Comparison of ENCODE assay signal across 9 cellular contexts in genomic region chr18:69400976-69401474, GRCh38. TPM values are rescaled to one million over a fixed set of nuclear protein-coding genes. Genes with fewer than 3 reads are reported as not detected.
DNase-seq lines count a peak whose midpoint lies in the region; ATAC-seq and TF ChIP-seq lines count a peak whose summit lies in the region.
"Had no signal": no experiment of that assay in that cellular context is flagged by ENCODE, and none has a peak within 500 bp of the region (broad histone marks: within the 10 kb centered on the region; RNA-seq: fewer than 3 reads in every experiment).

No MANE protein-coding gene starts in this region.

- intact Hi-C loops in Calu3 (cut with micrococcal nuclease; ENCODE audit: unreplicated experiment), result no loop called here

- H3K27me3 Mint-ChIP-seq in Calu3 (ENCODE audit: unreplicated experiment), result no peaks in the 10 kb centered on the region

- H2BK120ac ChIP-seq in neuronal stem cell (ENCODE audit: low read depth, low read length), result no peak overlapping the region

- peaks cover 5% of the 10 kb centered on the region for H3K36me3 Mint-ChIP-seq in Calu3 (ENCODE audit: insufficient read depth, unreplicated experiment)

- H3K4me3 Mint-ChIP-seq in Calu3 (ENCODE audit: low read depth, unreplicated experiment), result no peak overlapping the region

- peak overlapping the region; percentile 98 for H2AFZ ChIP-seq in neuronal stem cell (ENCODE audit: low read length)

- H3K4me1 Mint-ChIP-seq in Calu3 (ENCODE audit: low read depth, unreplicated experiment), result no peaks in the 10 kb centered on the region

- no peak overlapping the region for H3K14ac ChIP-seq in neuronal stem cell (ENCODE audit: low read length)

- no peak overlapping the region for H3K27ac Mint-ChIP-seq in Calu3 (ENCODE audit: unreplicated experiment)

- DNase-seq in G401 (ENCODE audit: low spot score), result peak; percentile 43
- peak; percentile 80 for DNase-seq in NCI-H69 (lab: John Stamatoyannopoulos, UW)
- peak; percentile 42 for DNase-seq in fibroblast of gingiva (ENCODE audit: low read depth)
- DNase-seq in neuronal stem cell (ENCODE audit: low spot score), result peak; percentile 27
- no peak for DNase-seq in activated CD4-positive, CD25-positive, alpha-beta regulatory T cell (lab: John Stamatoyannopoulos, UW)
- no peak for DNase-seq in Calu3
- no peak for DNase-seq in UCSD-AML1 (lab: John Stamatoyannopoulos, UW; ENCODE audit: unreplicated experiment)

- in situ Hi-C loops in G401 (cut with HindIII; ENCODE audit: low sequenced_read_pairs), result no loop called here

- peaks cover 0 to 11% of the 10 kb centered on the region in 2 donors for H3K4me1 ChIP-seq in neuronal stem cell (ENCODE audit: control insufficient read depth in 2 of 2, insufficient read depth in 1 of 2, low read depth in 1 of 2, low read length in 2 of 2)
- H3K4me1 ChIP-seq: adrenal gland had no signal

- peak overlapping the region; percentile 97 for H3K18ac ChIP-seq in neuronal stem cell (ENCODE audit: low read length)

- H4K8ac ChIP-seq in neuronal stem cell (ENCODE audit: low read depth, low read length), result no peak overlapping the region

- H3K27me3 ChIP-seq in neuronal stem cell (ENCODE audit: control insufficient read depth in 3 of 3, insufficient read depth in 3 of 3, low read depth in 1 of 3, low read length in 3 of 3), result peaks cover 0 to 27% (median 12%) of the 10 kb centered on the region in 3 experiments

- H2BK15ac ChIP-seq in neuronal stem cell (ENCODE audit: low read length), result peak overlapping the region; percentile 67

- no peak overlapping the region for H2BK12ac ChIP-seq in neuronal stem cell (ENCODE audit: low read length)

- no CpG with 5 or more reads among the region's 65 CpGs for WGBS in neuronal stem cell (ENCODE audit: extremely low coverage in 2 of 2, insufficient read length in 2 of 2, insufficient replicate concordance in 1 of 2), 2 donors

- H3K9me3 Mint-ChIP-seq in Calu3 (ENCODE audit: low read depth, unreplicated experiment), result no peaks in the 10 kb centered on the region

- no peak for ATAC-seq in HG02973 (IDR thresholded peaks at IDR 0.05; ENCODE audit: unreplicated experiment)

- TF ChIP-seq CTCF in Calu3 (IDR thresholded peaks at IDR 0.05; ENCODE audit: unreplicated experiment), result no peak

- CTCF ChIA-PET in Calu3 (lab: Charles Lee), result no interaction called here

- no peak overlapping the region for H2BK5ac ChIP-seq in neuronal stem cell (ENCODE audit: low read length)

- H3K9me3 ChIP-seq in neuronal stem cell (replicated peaks in 1 of 2; ENCODE audit: control insufficient read depth in 2 of 2, insufficient read depth in 1 of 2, low read depth in 1 of 2, low read length in 2 of 2), result peaks cover 2 to 5% of the 10 kb centered on the region in 2 donors
- H3K9me3 ChIP-seq: adrenal gland had no signal

- no peaks in the 10 kb centered on the region for H3K79me1 ChIP-seq in neuronal stem cell (ENCODE audit: low read depth, low read length)

- BruUV-seq in Calu3 (replicated peaks; lab: Mats Ljungman, UMichigan), result no TSS peak

- H3K4ac ChIP-seq in neuronal stem cell (ENCODE audit: low read length), result no peak overlapping the region

- H3K27ac ChIP-seq in neuronal stem cell (replicated peaks; ENCODE audit: low read length), result no peak overlapping the region

- no peaks in the 10 kb centered on the region for H3K36me3 ChIP-seq in neuronal stem cell (replicated peaks in 1 of 2; ENCODE audit: control insufficient read depth in 2 of 2, insufficient read depth in 2 of 2, low read length in 2 of 2)
- H3K36me3 ChIP-seq: adrenal gland had no signal

- H3K9ac ChIP-seq in neuronal stem cell (ENCODE audit: low read depth, low read length, poor library complexity), result peak overlapping the region; percentile 90

- H4K91ac ChIP-seq in neuronal stem cell (ENCODE audit: low read depth, low read length, poor library complexity), result no peak overlapping the region

- peak overlapping the region; percentile 54 to 79 for H3K4me3 ChIP-seq in neuronal stem cell (ENCODE audit: low read length in 2 of 2)

- peak overlapping the region; percentile 94 for H3K4me2 ChIP-seq in neuronal stem cell (ENCODE audit: insufficient read depth, low read length, poor library complexity, severe bottlenecking)

- H2AK5ac ChIP-seq in neuronal stem cell (ENCODE audit: low read depth, low read length), result no peak overlapping the region

- peak overlapping the region; percentile 89 for H3K23ac ChIP-seq in neuronal stem cell (ENCODE audit: low read depth, low read length, poor library complexity)

RNA-seq across cellular contexts. Expression of gene DOK6, which starts 0.3 kb away (rescaled TPM):
- 0.06 and 0.10 TPM in 2 replicates for total RNA-seq in G401 (2014; rRNA removed; shearing (Covaris generic))
- polyA plus RNA-seq in neuronal stem cell (2013, experiment 1 of 2), result 0.91 TPM
- 1.2 TPM for polyA plus RNA-seq in neuronal stem cell (2013, experiment 2 of 2)
- not detected in 2 replicates for total RNA-seq in Calu3 (2022)

Comparison
In these comparisons a context has a peak if more than half of its experiments do, and no peak if none do; other contexts are left out.
1. DNase-seq: peak in G401 (single experiment), NCI-H69 (single experiment), fibroblast of gingiva (single experiment) and neuronal stem cell (single experiment); none in activated CD4-positive, CD25-positive, alpha-beta regulatory T cell (0 of 4), Calu3 (single experiment) and UCSD-AML1 (single experiment).